ENCODE assay signal across 1 cellular context in the genomic region with DNA sequence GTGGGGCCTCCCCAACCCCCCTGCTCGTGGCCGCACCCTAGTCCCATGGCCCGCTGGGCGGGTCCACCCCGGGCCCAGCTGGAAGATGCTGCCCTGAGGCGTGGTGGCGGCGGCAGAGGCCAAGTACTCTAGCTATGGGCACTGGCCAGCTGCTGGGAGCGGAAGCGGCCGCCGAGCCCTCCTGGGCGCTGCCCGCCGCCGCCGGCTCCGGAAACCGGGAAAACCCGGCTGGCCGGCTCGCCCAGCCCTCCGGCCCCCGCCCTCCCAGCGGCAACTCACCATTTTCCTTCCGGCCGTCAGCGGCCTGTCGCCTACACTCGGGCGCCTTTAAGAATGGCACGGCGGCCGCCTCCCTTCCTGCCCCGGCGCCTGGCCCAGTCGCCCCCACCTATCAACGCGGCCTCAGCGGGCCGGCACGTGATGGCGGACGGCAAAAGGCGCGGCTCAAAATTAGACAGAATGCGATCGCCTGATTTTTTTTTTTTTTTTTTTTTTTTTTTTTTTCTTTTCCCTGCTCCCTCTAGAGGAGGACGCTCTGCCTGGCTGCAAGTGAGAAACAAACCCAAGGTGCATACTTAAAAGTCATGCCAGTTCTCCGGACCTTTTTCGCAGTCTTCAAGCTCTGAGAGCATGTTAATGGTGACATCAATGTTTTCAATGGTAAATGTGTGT.
TF ChIP-seq lines count a peak whose summit lies in the region.

A gene (minus strand): TSS at position 335 of the 672 bp plus-strand sequence. CDS start 53 bp downstream, at position 282.

TF ChIP-seq in K562, 482 proteins besides CTCF, POLR2A, EP300 and RAD21 (continued from another document and continues in another):
- TF ChIP-seq, protein P1, sequence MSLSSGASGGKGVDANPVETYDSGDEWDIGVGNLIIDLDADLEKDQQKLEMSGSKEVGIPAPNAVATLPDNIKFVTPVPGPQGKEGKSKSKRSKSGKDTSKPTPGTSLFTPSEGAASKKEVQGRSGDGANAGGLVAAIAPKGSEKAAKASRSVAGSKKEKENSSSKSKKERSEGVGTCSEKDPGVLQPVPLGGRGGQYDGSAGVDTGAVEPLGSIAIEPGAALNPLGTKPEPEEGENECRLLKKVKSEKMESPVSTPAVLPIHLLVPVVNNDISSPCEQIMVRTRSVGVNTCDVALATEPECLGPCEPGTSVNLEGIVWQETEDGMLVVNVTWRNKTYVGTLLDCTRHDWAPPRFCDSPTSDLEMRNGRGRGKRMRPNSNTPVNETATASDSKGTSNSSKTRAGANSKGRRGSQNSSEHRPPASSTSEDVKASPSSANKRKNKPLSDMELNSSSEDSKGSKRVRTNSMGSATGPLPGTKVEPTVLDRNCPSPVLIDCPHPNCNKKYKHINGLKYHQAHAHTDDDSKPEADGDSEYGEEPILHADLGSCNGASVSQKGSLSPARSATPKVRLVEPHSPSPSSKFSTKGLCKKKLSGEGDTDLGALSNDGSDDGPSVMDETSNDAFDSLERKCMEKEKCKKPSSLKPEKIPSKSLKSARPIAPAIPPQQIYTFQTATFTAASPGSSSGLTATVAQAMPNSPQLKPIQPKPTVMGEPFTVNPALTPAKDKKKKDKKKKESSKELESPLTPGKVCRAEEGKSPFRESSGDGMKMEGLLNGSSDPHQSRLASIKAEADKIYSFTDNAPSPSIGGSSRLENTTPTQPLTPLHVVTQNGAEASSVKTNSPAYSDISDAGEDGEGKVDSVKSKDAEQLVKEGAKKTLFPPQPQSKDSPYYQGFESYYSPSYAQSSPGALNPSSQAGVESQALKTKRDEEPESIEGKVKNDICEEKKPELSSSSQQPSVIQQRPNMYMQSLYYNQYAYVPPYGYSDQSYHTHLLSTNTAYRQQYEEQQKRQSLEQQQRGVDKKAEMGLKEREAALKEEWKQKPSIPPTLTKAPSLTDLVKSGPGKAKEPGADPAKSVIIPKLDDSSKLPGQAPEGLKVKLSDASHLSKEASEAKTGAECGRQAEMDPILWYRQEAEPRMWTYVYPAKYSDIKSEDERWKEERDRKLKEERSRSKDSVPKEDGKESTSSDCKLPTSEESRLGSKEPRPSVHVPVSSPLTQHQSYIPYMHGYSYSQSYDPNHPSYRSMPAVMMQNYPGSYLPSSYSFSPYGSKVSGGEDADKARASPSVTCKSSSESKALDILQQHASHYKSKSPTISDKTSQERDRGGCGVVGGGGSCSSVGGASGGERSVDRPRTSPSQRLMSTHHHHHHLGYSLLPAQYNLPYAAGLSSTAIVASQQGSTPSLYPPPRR (CRISPR knock-in tag; IDR thresholded peaks at IDR 0.05; ENCODE audit: borderline replicate concordance) = no peak
- TF ChIP-seq HDAC2 (IDR thresholded peaks at IDR 0.05) = no peak
- no peak for TF ChIP-seq HNRNPUL1 (IDR thresholded peaks at IDR 0.05; ENCODE audit: low read length)
- TF ChIP-seq, protein P2, sequence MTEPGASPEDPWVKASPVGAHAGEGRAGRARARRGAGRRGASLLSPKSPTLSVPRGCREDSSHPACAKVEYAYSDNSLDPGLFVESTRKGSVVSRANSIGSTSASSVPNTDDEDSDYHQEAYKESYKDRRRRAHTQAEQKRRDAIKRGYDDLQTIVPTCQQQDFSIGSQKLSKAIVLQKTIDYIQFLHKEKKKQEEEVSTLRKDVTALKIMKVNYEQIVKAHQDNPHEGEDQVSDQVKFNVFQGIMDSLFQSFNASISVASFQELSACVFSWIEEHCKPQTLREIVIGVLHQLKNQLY (CRISPR knock-in tag; conservative IDR thresholded peaks at IDR 0.05) = no peak
- no peak for TF ChIP-seq WHSC1 (IDR thresholded peaks at IDR 0.05; ENCODE audit: low read length)
- TF ChIP-seq, protein P3, sequence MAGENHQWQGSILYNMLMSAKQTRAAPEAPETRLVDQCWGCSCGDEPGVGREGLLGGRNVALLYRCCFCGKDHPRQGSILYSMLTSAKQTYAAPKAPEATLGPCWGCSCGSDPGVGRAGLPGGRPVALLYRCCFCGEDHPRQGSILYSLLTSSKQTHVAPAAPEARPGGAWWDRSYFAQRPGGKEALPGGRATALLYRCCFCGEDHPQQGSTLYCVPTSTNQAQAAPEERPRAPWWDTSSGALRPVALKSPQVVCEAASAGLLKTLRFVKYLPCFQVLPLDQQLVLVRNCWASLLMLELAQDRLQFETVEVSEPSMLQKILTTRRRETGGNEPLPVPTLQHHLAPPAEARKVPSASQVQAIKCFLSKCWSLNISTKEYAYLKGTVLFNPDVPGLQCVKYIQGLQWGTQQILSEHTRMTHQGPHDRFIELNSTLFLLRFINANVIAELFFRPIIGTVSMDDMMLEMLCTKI (IDR thresholded peaks at IDR 0.05; ENCODE audit: partially characterized antibody) = no peak
- TF ChIP-seq C11orf30 (IDR thresholded peaks at IDR 0.05; ENCODE audit: low read depth) = no peak
- no peak for TF ChIP-seq MCM2 (IDR thresholded peaks at IDR 0.05; ENCODE audit: low read depth)
- no peak for TF ChIP-seq PRPF4 (IDR thresholded peaks at IDR 0.05; ENCODE audit: insufficient read depth, low read depth, low read length, poor library complexity, severe bottlenecking)
- no peak for TF ChIP-seq ZFP1 (CRISPR knock-in tag; IDR thresholded peaks at IDR 0.05)
- TF ChIP-seq SPI1 (IDR thresholded peaks at IDR 0.05; ENCODE audit: borderline replicate concordance, low read depth, low read length) = no peak
- TF ChIP-seq MAZ (CRISPR knock-in tag; conservative IDR thresholded peaks at IDR 0.05 in 1 of 2, IDR thresholded peaks at IDR 0.05 in 1 of 2) = peak; percentile 69 to 79; a peak in 3 of 4 replicates
- TF ChIP-seq RB1 (IDR thresholded peaks at IDR 0.05; ENCODE audit: low read depth) = peak; percentile 42; the same call in 1 of the 2 replicates
- no peak for TF ChIP-seq HMG20B (CRISPR knock-in tag; IDR thresholded peaks at IDR 0.05)
- TF ChIP-seq IFI16 (CRISPR knock-in tag; IDR thresholded peaks at IDR 0.05) = no peak
- no peak for TF ChIP-seq DIDO1 (tag; IDR thresholded peaks at IDR 0.05; ENCODE audit: low read depth)
- no peak for TF ChIP-seq ZNF408 (CRISPR knock-in tag; IDR thresholded peaks at IDR 0.05; ENCODE audit: low read depth)
- no peak for TF ChIP-seq PCBP2 (IDR thresholded peaks at IDR 0.05; ENCODE audit: low read depth, low read length, poor library complexity, severe bottlenecking)
- TF ChIP-seq, protein P4, sequence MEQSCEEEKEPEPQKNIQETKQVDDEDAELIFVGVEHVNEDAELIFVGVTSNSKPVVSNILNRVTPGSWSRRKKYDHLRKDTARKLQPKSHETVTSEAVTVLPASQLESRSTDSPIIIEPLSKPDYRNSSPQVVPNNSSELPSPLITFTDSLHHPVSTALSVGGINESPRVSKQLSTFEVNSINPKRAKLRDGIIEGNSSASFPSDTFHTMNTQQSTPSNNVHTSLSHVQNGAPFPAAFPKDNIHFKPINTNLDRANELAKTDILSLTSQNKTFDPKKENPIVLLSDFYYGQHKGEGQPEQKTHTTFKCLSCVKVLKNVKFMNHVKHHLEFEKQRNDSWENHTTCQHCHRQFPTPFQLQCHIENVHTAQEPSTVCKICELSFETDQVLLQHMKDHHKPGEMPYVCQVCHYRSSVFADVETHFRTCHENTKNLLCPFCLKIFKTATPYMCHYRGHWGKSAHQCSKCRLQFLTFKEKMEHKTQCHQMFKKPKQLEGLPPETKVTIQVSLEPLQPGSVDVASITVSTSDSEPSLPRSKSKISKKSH (CRISPR knock-in tag; IDR thresholded peaks at IDR 0.05) = no peak
- TF ChIP-seq CHCHD3 (CRISPR knock-in tag; IDR thresholded peaks at IDR 0.05) = no peak
- TF ChIP-seq, protein P5, sequence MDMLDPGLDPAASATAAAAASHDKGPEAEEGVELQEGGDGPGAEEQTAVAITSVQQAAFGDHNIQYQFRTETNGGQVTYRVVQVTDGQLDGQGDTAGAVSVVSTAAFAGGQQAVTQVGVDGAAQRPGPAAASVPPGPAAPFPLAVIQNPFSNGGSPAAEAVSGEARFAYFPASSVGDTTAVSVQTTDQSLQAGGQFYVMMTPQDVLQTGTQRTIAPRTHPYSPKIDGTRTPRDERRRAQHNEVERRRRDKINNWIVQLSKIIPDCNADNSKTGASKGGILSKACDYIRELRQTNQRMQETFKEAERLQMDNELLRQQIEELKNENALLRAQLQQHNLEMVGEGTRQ (CRISPR knock-in tag; IDR thresholded peaks at IDR 0.05) = peak; percentile 92
- no peak for TF ChIP-seq ZNF197 (CRISPR knock-in tag; IDR thresholded peaks at IDR 0.05; ENCODE audit: low read depth)
- no peak for TF ChIP-seq CBX2 (IDR thresholded peaks at IDR 0.05; ENCODE audit: insufficient read depth, low read length, poor library complexity, severe bottlenecking)
- TF ChIP-seq, protein P6, sequence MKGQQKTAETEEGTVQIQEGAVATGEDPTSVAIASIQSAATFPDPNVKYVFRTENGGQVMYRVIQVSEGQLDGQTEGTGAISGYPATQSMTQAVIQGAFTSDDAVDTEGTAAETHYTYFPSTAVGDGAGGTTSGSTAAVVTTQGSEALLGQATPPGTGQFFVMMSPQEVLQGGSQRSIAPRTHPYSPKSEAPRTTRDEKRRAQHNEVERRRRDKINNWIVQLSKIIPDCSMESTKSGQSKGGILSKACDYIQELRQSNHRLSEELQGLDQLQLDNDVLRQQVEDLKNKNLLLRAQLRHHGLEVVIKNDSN (CRISPR knock-in tag; IDR thresholded peaks at IDR 0.05) = peak; percentile 91
- no peak for TF ChIP-seq ZZZ3 (IDR thresholded peaks at IDR 0.05)
- TF ChIP-seq, protein P7, sequence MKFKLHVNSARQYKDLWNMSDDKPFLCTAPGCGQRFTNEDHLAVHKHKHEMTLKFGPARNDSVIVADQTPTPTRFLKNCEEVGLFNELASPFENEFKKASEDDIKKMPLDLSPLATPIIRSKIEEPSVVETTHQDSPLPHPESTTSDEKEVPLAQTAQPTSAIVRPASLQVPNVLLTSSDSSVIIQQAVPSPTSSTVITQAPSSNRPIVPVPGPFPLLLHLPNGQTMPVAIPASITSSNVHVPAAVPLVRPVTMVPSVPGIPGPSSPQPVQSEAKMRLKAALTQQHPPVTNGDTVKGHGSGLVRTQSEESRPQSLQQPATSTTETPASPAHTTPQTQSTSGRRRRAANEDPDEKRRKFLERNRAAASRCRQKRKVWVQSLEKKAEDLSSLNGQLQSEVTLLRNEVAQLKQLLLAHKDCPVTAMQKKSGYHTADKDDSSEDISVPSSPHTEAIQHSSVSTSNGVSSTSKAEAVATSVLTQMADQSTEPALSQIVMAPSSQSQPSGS (CRISPR knock-in tag; IDR thresholded peaks at IDR 0.05) = no peak
- no peak for TF ChIP-seq ZNF830 (CRISPR knock-in tag; IDR thresholded peaks at IDR 0.05)
- TF ChIP-seq ZBTB8A (IDR thresholded peaks at IDR 0.05; ENCODE audit: partially characterized antibody) = no peak
- TF ChIP-seq, protein P8, sequence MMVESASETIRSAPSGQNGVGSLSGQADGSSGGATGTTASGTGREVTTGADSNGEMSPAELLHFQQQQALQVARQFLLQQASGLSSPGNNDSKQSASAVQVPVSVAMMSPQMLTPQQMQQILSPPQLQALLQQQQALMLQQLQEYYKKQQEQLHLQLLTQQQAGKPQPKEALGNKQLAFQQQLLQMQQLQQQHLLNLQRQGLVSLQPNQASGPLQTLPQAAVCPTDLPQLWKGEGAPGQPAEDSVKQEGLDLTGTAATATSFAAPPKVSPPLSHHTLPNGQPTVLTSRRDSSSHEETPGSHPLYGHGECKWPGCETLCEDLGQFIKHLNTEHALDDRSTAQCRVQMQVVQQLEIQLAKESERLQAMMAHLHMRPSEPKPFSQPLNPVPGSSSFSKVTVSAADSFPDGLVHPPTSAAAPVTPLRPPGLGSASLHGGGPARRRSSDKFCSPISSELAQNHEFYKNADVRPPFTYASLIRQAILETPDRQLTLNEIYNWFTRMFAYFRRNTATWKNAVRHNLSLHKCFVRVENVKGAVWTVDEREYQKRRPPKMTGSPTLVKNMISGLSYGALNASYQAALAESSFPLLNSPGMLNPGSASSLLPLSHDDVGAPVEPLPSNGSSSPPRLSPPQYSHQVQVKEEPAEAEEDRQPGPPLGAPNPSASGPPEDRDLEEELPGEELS (CRISPR knock-in tag; IDR thresholded peaks at IDR 0.05; ENCODE audit: borderline replicate concordance) = no peak
- no peak for TF ChIP-seq JUND (IDR thresholded peaks at IDR 0.05; ENCODE audit: borderline replicate concordance, low read depth, low read length)
- TF ChIP-seq JUND (tag; IDR thresholded peaks at IDR 0.05; ENCODE audit: borderline replicate concordance, low read depth, low read length) = no peak; the same call in 2 of the 3 replicates
- TF ChIP-seq, protein P9, sequence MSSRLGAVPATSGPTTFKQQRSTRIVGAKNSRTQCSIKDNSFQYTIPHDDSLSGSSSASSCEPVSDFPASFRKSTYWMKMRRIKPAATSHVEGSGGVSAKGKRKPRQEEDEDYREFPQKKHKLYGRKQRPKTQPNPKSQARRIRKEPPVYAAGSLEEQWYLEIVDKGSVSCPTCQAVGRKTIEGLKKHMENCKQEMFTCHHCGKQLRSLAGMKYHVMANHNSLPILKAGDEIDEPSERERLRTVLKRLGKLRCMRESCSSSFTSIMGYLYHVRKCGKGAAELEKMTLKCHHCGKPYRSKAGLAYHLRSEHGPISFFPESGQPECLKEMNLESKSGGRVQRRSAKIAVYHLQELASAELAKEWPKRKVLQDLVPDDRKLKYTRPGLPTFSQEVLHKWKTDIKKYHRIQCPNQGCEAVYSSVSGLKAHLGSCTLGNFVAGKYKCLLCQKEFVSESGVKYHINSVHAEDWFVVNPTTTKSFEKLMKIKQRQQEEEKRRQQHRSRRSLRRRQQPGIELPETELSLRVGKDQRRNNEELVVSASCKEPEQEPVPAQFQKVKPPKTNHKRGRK (tag; IDR thresholded peaks at IDR 0.05) = no peak
- TF ChIP-seq, protein P10, sequence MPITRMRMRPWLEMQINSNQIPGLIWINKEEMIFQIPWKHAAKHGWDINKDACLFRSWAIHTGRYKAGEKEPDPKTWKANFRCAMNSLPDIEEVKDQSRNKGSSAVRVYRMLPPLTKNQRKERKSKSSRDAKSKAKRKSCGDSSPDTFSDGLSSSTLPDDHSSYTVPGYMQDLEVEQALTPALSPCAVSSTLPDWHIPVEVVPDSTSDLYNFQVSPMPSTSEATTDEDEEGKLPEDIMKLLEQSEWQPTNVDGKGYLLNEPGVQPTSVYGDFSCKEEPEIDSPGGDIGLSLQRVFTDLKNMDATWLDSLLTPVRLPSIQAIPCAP (CRISPR knock-in tag; IDR thresholded peaks at IDR 0.05; ENCODE audit: borderline replicate concordance) = no peak
- TF ChIP-seq SNRNP70 (optimal IDR thresholded peaks at IDR 0.05; ENCODE audit: low read depth, low read length) = no peak
- 0 out of 2 replicates have a peak, but pooled peaks have one; percentile 26 for TF ChIP-seq ZBTB17 (CRISPR knock-in tag; IDR thresholded peaks at IDR 0.05)
- no peak for TF ChIP-seq KLF10 (CRISPR knock-in tag; IDR thresholded peaks at IDR 0.05)
- no peak for TF ChIP-seq MYNN (IDR thresholded peaks at IDR 0.05)
- no peak for TF ChIP-seq MYNN (CRISPR knock-in tag; IDR thresholded peaks at IDR 0.05)
- TF ChIP-seq KLF13 (tag; IDR thresholded peaks at IDR 0.05; ENCODE audit: borderline replicate concordance, low read depth) = no peak
- TF ChIP-seq DACH1 (IDR thresholded peaks at IDR 0.05; ENCODE audit: partially characterized antibody) = peak; percentile 29
- TF ChIP-seq TAF9B (IDR thresholded peaks at IDR 0.05; ENCODE audit: partially characterized antibody) = no peak
- TF ChIP-seq ZNF764 (CRISPR knock-in tag; IDR thresholded peaks at IDR 0.05; ENCODE audit: low read depth) = no peak
- TF ChIP-seq U2AF1 (optimal IDR thresholded peaks at IDR 0.05; ENCODE audit: low read depth, low read length) = no peak
- no peak for TF ChIP-seq BRF1 (IDR thresholded peaks at IDR 0.05; ENCODE audit: borderline replicate concordance, extremely low read depth, insufficient read length)
- TF ChIP-seq, protein P11, sequence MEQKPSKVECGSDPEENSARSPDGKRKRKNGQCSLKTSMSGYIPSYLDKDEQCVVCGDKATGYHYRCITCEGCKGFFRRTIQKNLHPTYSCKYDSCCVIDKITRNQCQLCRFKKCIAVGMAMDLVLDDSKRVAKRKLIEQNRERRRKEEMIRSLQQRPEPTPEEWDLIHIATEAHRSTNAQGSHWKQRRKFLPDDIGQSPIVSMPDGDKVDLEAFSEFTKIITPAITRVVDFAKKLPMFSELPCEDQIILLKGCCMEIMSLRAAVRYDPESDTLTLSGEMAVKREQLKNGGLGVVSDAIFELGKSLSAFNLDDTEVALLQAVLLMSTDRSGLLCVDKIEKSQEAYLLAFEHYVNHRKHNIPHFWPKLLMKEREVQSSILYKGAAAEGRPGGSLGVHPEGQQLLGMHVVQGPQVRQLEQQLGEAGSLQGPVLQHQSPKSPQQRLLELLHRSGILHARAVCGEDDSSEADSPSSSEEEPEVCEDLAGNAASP (IDR thresholded peaks at IDR 0.05) = no peak
